Comparison of ENCODE assay signal across 8 cellular contexts in genomic region chr18:61322265-61322873, GRCh38. TPM values are rescaled to one million over a fixed set of nuclear protein-coding genes. Genes with fewer than 3 reads are reported as not detected.
DNase-seq lines count a peak whose midpoint lies in the region; ATAC-seq lines count a peak whose summit lies in the region.

No MANE protein-coding gene starts in this region.

- no peak overlapping the region for H3K27ac Mint-ChIP-seq in activated CD8-positive, alpha-beta T cell treated with anti-CD3 and anti-CD28 coated beads, Interleukin-2, amount 10 ng/mL, durations not matched to agents 7 days and 5 days

- H3K36me3 Mint-ChIP-seq in activated CD8-positive, alpha-beta T cell treated with anti-CD3 and anti-CD28 coated beads, Interleukin-2, amount 10 ng/mL, durations not matched to agents 7 days and 5 days (ENCODE audit: low read depth), result no peaks in the 10 kb centered on the region

- H3K4me1 Mint-ChIP-seq in activated CD8-positive, alpha-beta T cell treated with anti-CD3 and anti-CD28 coated beads, Interleukin-2, amount 10 ng/mL, durations not matched to agents 7 days and 5 days (ENCODE audit: low read depth), result no peaks in the 10 kb centered on the region

- H3K4me3 Mint-ChIP-seq in activated CD8-positive, alpha-beta T cell treated with anti-CD3 and anti-CD28 coated beads, Interleukin-2, amount 10 ng/mL, durations not matched to agents 7 days and 5 days, result no peak overlapping the region

- POLR2A ChIA-PET in activated CD8-positive, alpha-beta T cell treated with anti-CD3 and anti-CD28 coated beads, Interleukin-2, amount 10 ng/mL, durations not matched to agents 7 days and 5 days (lab: Charles Lee), result no interaction called here

- DNase-seq in Caki2 (ENCODE audit: low read depth), result peak; percentile 2
- peak; percentile 4 for DNase-seq in NCI-H2171 (lab: John Stamatoyannopoulos, UW)
- DNase-seq in activated CD8-positive, alpha-beta T cell treated with anti-CD3 and anti-CD28 coated beads, Interleukin-2, amount 10 ng/mL, durations not matched to agents 7 days and 5 days, result peak; percentile 54
- DNase-seq in head of caudate nucleus, result peak; percentile 60 to 96 (median 87)
- DNase-seq in retina, result peak; percentile 78
- DNase-seq in stimulated activated naive CD4-positive, alpha-beta T cell (lab: John Stamatoyannopoulos, UW), result no peak

- in situ Hi-C loops in Caki2 (cut with HindIII; ENCODE audit: low pct_unique_long_range_greater_than_20kb, low sequenced_read_pairs), result no loop called here

- ATAC-seq in GM19035 (IDR thresholded peaks at IDR 0.05; ENCODE audit: unreplicated experiment), result peak; percentile 96
- ATAC-seq in HG03066 (IDR thresholded peaks at IDR 0.05; ENCODE audit: low read depth, unreplicated experiment), result peak; percentile 94
- ATAC-seq in activated CD8-positive, alpha-beta T cell treated with anti-CD3 and anti-CD28 coated beads, Interleukin-2, amount 10 ng/mL, durations not matched to agents 7 days and 5 days, result peak; percentile 74

- CTCF ChIA-PET in activated CD8-positive, alpha-beta T cell treated with anti-CD3 and anti-CD28 coated beads, Interleukin-2, amount 10 ng/mL, durations not matched to agents 7 days and 5 days (lab: Charles Lee), result interaction anchor here (0.7 to 4.1 kb wide), 4 partner anchors 18 to 809 kb away, joined by 3 to 33 read pairs (median 4); no protein-coding TSS in a partner anchor

- intact Hi-C loops in head of caudate nucleus (cut with DNase I), result no loop called here

- no peaks in the 10 kb centered on the region for H3K27me3 Mint-ChIP-seq in activated CD8-positive, alpha-beta T cell treated with anti-CD3 and anti-CD28 coated beads, Interleukin-2, amount 10 ng/mL, durations not matched to agents 7 days and 5 days (ENCODE audit: low read depth)

- no peaks in the 10 kb centered on the region for H3K9me3 Mint-ChIP-seq in activated CD8-positive, alpha-beta T cell treated with anti-CD3 and anti-CD28 coated beads, Interleukin-2, amount 10 ng/mL, durations not matched to agents 7 days and 5 days (ENCODE audit: insufficient read depth)

RNA-seq across cellular contexts. Expression of gene CDH20, which starts 10.9 kb away (rescaled TPM):
- total RNA-seq in Caki2 (2014; rRNA removed; shearing (Covaris generic); ENCODE audit: low replicate concordance), result not detected in 2 replicates
- not detected for total RNA-seq in activated CD8-positive, alpha-beta T cell treated with anti-CD3 and anti-CD28 coated beads, Interleukin-2, amount 10 ng/mL, durations not matched to agents 7 days and 5 days

Comparison
In these comparisons a context has a peak if more than half of its experiments do, and no peak if none do; other contexts are left out.
1. DNase-seq: peak in Caki2 (single experiment), NCI-H2171 (single experiment), activated CD8-positive, alpha-beta T cell treated with anti-CD3 and anti-CD28 coated beads, Interleukin-2, amount 10 ng/mL, durations not matched to agents 7 days and 5 days (single experiment), head of caudate nucleus (42 of 42) and retina (single experiment); none in stimulated activated naive CD4-positive, alpha-beta T cell (0 of 6).
2. Peak in every context shown above with its lines, with median percentiles within 50 percentile points of each other: ATAC-seq.